12 cellular contexts compared by ENCODE assay signal in genomic region chr7:44284216-44284615, GRCh38. TPM values are rescaled to one million over a fixed set of nuclear protein-coding genes. Genes with fewer than 3 reads are reported as not detected.
DNase-seq lines count a peak whose midpoint lies in the region; ATAC-seq and TF ChIP-seq lines count a peak whose summit lies in the region.
"Had no signal": no experiment of that assay in that cellular context is flagged by ENCODE, and none has a peak within 500 bp of the region (broad histone marks: within the 10 kb centered on the region; RNA-seq: fewer than 3 reads in every experiment).

No MANE protein-coding gene starts in this region.

- H3K9me3 ChIP-seq in endodermal cell (ENCODE audit: control insufficient read depth, low read length) (no peaks in the 10 kb centered on the region), osteoblast (ENCODE audit: low read depth, low read length) (no peaks in the 10 kb centered on the region), neural progenitor cell (ENCODE audit: low read depth) (no peaks in the 10 kb centered on the region)
- H3K9me3 ChIP-seq: SJCRH30 had no signal

- H3K27ac ChIP-seq in endodermal cell (ENCODE audit: low read depth, low read length) (no peak overlapping the region), osteoblast (ENCODE audit: low read depth, low read length) (no peak overlapping the region), neural progenitor cell (no peak overlapping the region)
- H3K27ac ChIP-seq: SJCRH30 had no signal

- no peak for TF ChIP-seq POLR2A in NB4 (IDR thresholded peaks at IDR 0.05; ENCODE audit: extremely low read depth, insufficient read length)

- no peaks in the 10 kb centered on the region for H3K4me1 ChIP-seq in endodermal cell (ENCODE audit: control insufficient read depth, insufficient read depth, low read length)
- peaks cover 15% of the 10 kb centered on the region for H3K4me1 ChIP-seq in osteoblast (ENCODE audit: insufficient read depth, low read length)
- H3K4me1 ChIP-seq in neural progenitor cell, result no peaks in the 10 kb centered on the region
- H3K4me1 ChIP-seq: SJCRH30 had no signal

- H3K4me3 Mint-ChIP-seq in endodermal cell, result no peak overlapping the region
- no peak overlapping the region for H3K4me3 Mint-ChIP-seq in neural progenitor cell
- no peak overlapping the region for H3K4me3 Mint-ChIP-seq in stimulated activated memory B cell treated with anti-CD40 and anti-IgM and Interleukin-4, amounts not matched to agents 10 μg/mL and 1 μg/mL and 100 μg/mL, for 72 hours
- H3K4me3 Mint-ChIP-seq: IgD-negative memory B cell had no signal

- no peaks in the 10 kb centered on the region for H3K79me2 ChIP-seq in osteoblast (ENCODE audit: insufficient read depth, low read length)
- H3K79me2 ChIP-seq in neural progenitor cell (ENCODE audit: low read depth), result no peaks in the 10 kb centered on the region

- WGBS in endodermal cell (ENCODE audit: insufficient coverage in 1 of 2, insufficient read length in 1 of 2), 2 experiments, result 88 to 93% methylated on average over 8 to 12 of the region's 13 CpGs

- DNase-seq in D341Med (ENCODE audit: low spot score) (peak; percentile 59), NB4 (ENCODE audit: low read depth) (peak; percentile 57), endodermal cell (peak; percentile 41), osteoblast (ENCODE audit: insufficient read length, low spot score, missing footprints) (peak; percentile 87), amniotic stem cell (lab: John Stamatoyannopoulos, UW) (no peak), neural progenitor cell (ENCODE audit: low spot score) (no peak)
- DNase-seq: NCI-H345; stimulated activated naive CD8-positive, alpha-beta T cell treated with anti-CD3 and anti-CD28 coated beads, Interleukin-15, Interleukin-2, amounts not matched to agents 100 U/mL and 50 U/mL, for 24 hours had no signal

- no peaks in the 10 kb centered on the region for H4K20me1 ChIP-seq in osteoblast (ENCODE audit: insufficient read depth, low read length)
- no peaks in the 10 kb centered on the region for H4K20me1 ChIP-seq in neural progenitor cell (ENCODE audit: low read depth)

- H3K36me3 Mint-ChIP-seq in endodermal cell (ENCODE audit: low read depth) (no peaks in the 10 kb centered on the region), neural progenitor cell (no peaks in the 10 kb centered on the region)
- no peaks in the 10 kb centered on the region for H3K36me3 Mint-ChIP-seq in stimulated activated memory B cell treated with anti-CD40 and anti-IgM and Interleukin-4, amounts not matched to agents 10 μg/mL and 1 μg/mL and 100 μg/mL, for 72 hours

- TF ChIP-seq CTCF in NB4 (IDR thresholded peaks at IDR 0.05; ENCODE audit: low read depth, low read length) (no peak), endodermal cell (conservative IDR thresholded peaks at IDR 0.05) (no peak), osteoblast (IDR thresholded peaks at IDR 0.05; ENCODE audit: extremely low read depth, low read depth, low read length) (no peak), neural progenitor cell (IDR thresholded peaks at IDR 0.05) (no peak)

- H3K4me3 ChIP-seq in NB4 (ENCODE audit: low read depth, low read length), result no peak overlapping the region
- no peak overlapping the region for H3K4me3 ChIP-seq in endodermal cell (ENCODE audit: low read length)
- no peak overlapping the region for H3K4me3 ChIP-seq in osteoblast (ENCODE audit: insufficient read depth, low read length)
- H3K4me3 ChIP-seq in neural progenitor cell, result no peak overlapping the region
- H3K4me3 ChIP-seq: SJCRH30 had no signal

- H3K27me3 ChIP-seq in endodermal cell (ENCODE audit: control insufficient read depth, insufficient read depth, low read length, poor library complexity, severe bottlenecking) (no peaks in the 10 kb centered on the region), osteoblast (ENCODE audit: insufficient read depth, low read length) (no peaks in the 10 kb centered on the region), neural progenitor cell (no peaks in the 10 kb centered on the region)

- H3K27me3 Mint-ChIP-seq in endodermal cell (ENCODE audit: insufficient read depth), result no peaks in the 10 kb centered on the region
- H3K27me3 Mint-ChIP-seq in neural progenitor cell (ENCODE audit: insufficient read depth, low read depth), result peaks cover 7% of the 10 kb centered on the region
- H3K27me3 Mint-ChIP-seq in stimulated activated memory B cell treated with anti-CD40 and anti-IgM and Interleukin-4, amounts not matched to agents 10 μg/mL and 1 μg/mL and 100 μg/mL, for 72 hours, result peaks cover 8% of the 10 kb centered on the region
- H3K27me3 Mint-ChIP-seq: IgD-negative memory B cell had no signal

- H3F3A ChIP-seq in neural progenitor cell (ENCODE audit: low read depth), result no peaks in the 10 kb centered on the region

- H3K36me3 ChIP-seq in endodermal cell (ENCODE audit: control insufficient read depth, insufficient read depth, low read length), result no peaks in the 10 kb centered on the region
- H3K36me3 ChIP-seq in osteoblast (ENCODE audit: insufficient read depth, low read length), result no peaks in the 10 kb centered on the region
- H3K36me3 ChIP-seq in neural progenitor cell, result no peaks in the 10 kb centered on the region
- H3K36me3 ChIP-seq: SJCRH30 had no signal

- H2AFZ ChIP-seq in osteoblast (ENCODE audit: low read length), result no peak overlapping the region
- H2AFZ ChIP-seq in neural progenitor cell (replicated peaks), result no peak overlapping the region

- H3K9ac ChIP-seq in endodermal cell (ENCODE audit: extremely low read depth, low read length, poor library complexity, severe bottlenecking) (no peak overlapping the region), neural progenitor cell (no peak overlapping the region)

- no peaks in the 10 kb centered on the region for H3K9me3 Mint-ChIP-seq in endodermal cell
- H3K9me3 Mint-ChIP-seq in neural progenitor cell, result no peaks in the 10 kb centered on the region
- no peaks in the 10 kb centered on the region for H3K9me3 Mint-ChIP-seq in stimulated activated memory B cell treated with anti-CD40 and anti-IgM and Interleukin-4, amounts not matched to agents 10 μg/mL and 1 μg/mL and 100 μg/mL, for 72 hours
- H3K9me3 Mint-ChIP-seq: IgD-negative memory B cell had no signal

- no peak overlapping the region for H3K27ac Mint-ChIP-seq in endodermal cell
- H3K27ac Mint-ChIP-seq in neural progenitor cell, result no peak overlapping the region
- no peak overlapping the region for H3K27ac Mint-ChIP-seq in stimulated activated memory B cell treated with anti-CD40 and anti-IgM and Interleukin-4, amounts not matched to agents 10 μg/mL and 1 μg/mL and 100 μg/mL, for 72 hours
- H3K27ac Mint-ChIP-seq: IgD-negative memory B cell had no signal

- H3K4me1 Mint-ChIP-seq in endodermal cell (no peaks in the 10 kb centered on the region), neural progenitor cell (peaks cover 7% of the 10 kb centered on the region)
- H3K4me1 Mint-ChIP-seq in stimulated activated memory B cell treated with anti-CD40 and anti-IgM and Interleukin-4, amounts not matched to agents 10 μg/mL and 1 μg/mL and 100 μg/mL, for 72 hours, result peaks cover 14% of the 10 kb centered on the region

- no peak for ATAC-seq in HG03460 (IDR thresholded peaks at IDR 0.05; ENCODE audit: unreplicated experiment)
- no peak for ATAC-seq in stimulated activated memory B cell treated with anti-CD40 and anti-IgM and Interleukin-4, amounts not matched to agents 10 μg/mL and 1 μg/mL and 100 μg/mL, for 72 hours
- ATAC-seq: stimulated activated naive CD8-positive, alpha-beta T cell treated with anti-CD3 and anti-CD28 coated beads, Interleukin-15, Interleukin-2, amounts not matched to agents 100 U/mL and 50 U/mL, for 24 hours had no signal

- no peak overlapping the region for H3K4me2 ChIP-seq in osteoblast (ENCODE audit: insufficient read depth, low read length)
- no peak overlapping the region for H3K4me2 ChIP-seq in neural progenitor cell

RNA-seq across cellular contexts. Expression of gene CAMK2B, which starts 41.2 kb away (rescaled TPM):
- under 1 TPM in 1 of 2 donors, not detected in 1; 0.26 TPM for total RNA-seq in endodermal cell
- polyA plus RNA-seq in endodermal cell (2013, experiment 1 of 2), result 0.32 TPM
- 1.6 TPM for polyA plus RNA-seq in endodermal cell (2013, experiment 2 of 2)
- not detected in 2 replicates for total RNA-seq in osteoblast
- 0.09 and 0.31 TPM in 2 replicates for total RNA-seq in neural progenitor cell (ENCODE audit: low replicate concordance)
- polyA plus RNA-seq: IgD-negative memory B cell had no signal

Comparison
In these comparisons a context has a peak if more than half of its experiments do, and no peak if none do; other contexts are left out.
1. DNase-seq: peak in D341Med (single experiment), NB4 (single experiment), endodermal cell (single experiment) and osteoblast (single experiment); none in amniotic stem cell (single experiment) and neural progenitor cell (single experiment).